8 cellular contexts compared by ENCODE assay signal in the genomic region with DNA sequence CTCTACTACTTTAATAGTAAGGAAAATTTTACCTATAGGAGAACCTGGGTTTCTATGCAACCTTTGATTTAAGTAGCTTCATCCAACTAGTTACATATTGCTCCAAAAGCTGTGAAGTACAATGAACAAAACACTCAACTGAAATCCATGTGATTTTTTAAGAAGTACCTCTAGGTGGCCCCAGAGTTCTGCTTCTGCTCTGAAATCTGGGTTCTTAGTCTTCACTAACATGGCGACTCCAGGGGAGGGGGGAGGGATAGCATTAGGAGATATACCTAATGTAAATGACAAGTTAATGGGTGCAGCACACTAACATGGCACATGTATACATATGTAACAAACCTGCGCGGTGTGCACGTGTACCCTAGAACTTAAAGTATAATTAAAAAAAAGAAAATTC.
DNase-seq lines count a peak whose midpoint lies in the region; ATAC-seq and TF ChIP-seq lines count a peak whose summit lies in the region.

No MANE protein-coding gene starts in this region.

- H3K36me3 Mint-ChIP-seq in chondrocyte (ENCODE audit: low read depth), result no peaks in the 10 kb centered on the region

- intact Hi-C loops in heart right ventricle (cut with DNase I), result loop anchor here in 3 of 10 donors (5.0 to 10.0 kb wide), 2 partner anchors 360 to 363 kb away; no protein-coding TSS in a partner anchor
- intact Hi-C loops in right cardiac atrium (cut with DNase I), result no loop called here

- H3K4me1 ChIP-seq in heart right ventricle (no peaks in the 10 kb centered on the region), right cardiac atrium (ENCODE audit: control insufficient read depth, insufficient read depth, low read length) (no peaks in the 10 kb centered on the region), smooth muscle cell (ENCODE audit: low read depth) (no peaks in the 10 kb centered on the region)

- peaks cover 0 to 7% (median 0%) of the 10 kb centered on the region in 7 donors for H3K27me3 ChIP-seq in heart right ventricle
- no peaks in the 10 kb centered on the region for H3K27me3 ChIP-seq in right cardiac atrium (ENCODE audit: control insufficient read depth, insufficient read depth)
- no peaks in the 10 kb centered on the region for H3K27me3 ChIP-seq in smooth muscle cell (ENCODE audit: low read depth)

- TF ChIP-seq CTCF in heart right ventricle (IDR thresholded peaks at IDR 0.05) (peak in 5 of 9 donors; percentile 13 to 29 (median 27)), chondrocyte (IDR thresholded peaks at IDR 0.05) (peak; percentile 70), smooth muscle cell (IDR thresholded peaks at IDR 0.05; ENCODE audit: borderline replicate concordance, insufficient read depth, poor library complexity, severe bottlenecking) (peak; percentile 40), coronary artery (IDR thresholded peaks at IDR 0.05) (no peak)

- peak in 1 of 2 donors; percentile 3 for DNase-seq in heart right ventricle
- DNase-seq in right cardiac atrium, result no peak
- DNase-seq in NCI-H226, result peak; percentile 20
- DNase-seq in chondrocyte (ENCODE audit: low spot score), result no peak
- DNase-seq in smooth muscle cell (lab: John Stamatoyannopoulos, UW; ENCODE audit: unreplicated experiment), result no peak
- no peak for DNase-seq in coronary artery (ENCODE audit: low spot score)
- no peak for DNase-seq in activated effector memory CD4-positive, alpha-beta T cell treated with anti-CD3 and anti-CD28 coated beads, Interleukin-2, amount 50 U/mL, for 16 hours

- no peaks in the 10 kb centered on the region for H3K9me3 ChIP-seq in heart right ventricle
- no peaks in the 10 kb centered on the region for H3K9me3 ChIP-seq in right cardiac atrium (ENCODE audit: control insufficient read depth, low read length)
- H3K9me3 ChIP-seq in smooth muscle cell (replicated peaks; ENCODE audit: low read depth), result no peaks in the 10 kb centered on the region

- H2AFZ ChIP-seq in smooth muscle cell (ENCODE audit: low read depth), result no peak overlapping the region

- H3K4me3 Mint-ChIP-seq in chondrocyte (ENCODE audit: unreplicated experiment), result no peak overlapping the region

- H3K27me3 Mint-ChIP-seq in chondrocyte (ENCODE audit: low read depth), result peaks cover 6% of the 10 kb centered on the region

- no peak overlapping the region for H3K4me2 ChIP-seq in smooth muscle cell

- no peaks in the 10 kb centered on the region for H3K79me2 ChIP-seq in smooth muscle cell (ENCODE audit: low read depth)

- H3K4me3 ChIP-seq in heart right ventricle (no peak overlapping the region), right cardiac atrium (ENCODE audit: low read length) (no peak overlapping the region), smooth muscle cell (no peak overlapping the region), coronary artery (no peak overlapping the region)

- H3K27ac ChIP-seq in heart right ventricle, result no peak overlapping the region
- no peak overlapping the region for H3K27ac ChIP-seq in right cardiac atrium (ENCODE audit: low read length)
- H3K27ac ChIP-seq in smooth muscle cell (ENCODE audit: low read depth), result no peak overlapping the region
- no peak overlapping the region for H3K27ac ChIP-seq in coronary artery

- H3F3A ChIP-seq in smooth muscle cell (ENCODE audit: low read depth), result no peaks in the 10 kb centered on the region

- H4K20me1 ChIP-seq in smooth muscle cell (ENCODE audit: low read depth), result no peaks in the 10 kb centered on the region

- H3K36me3 ChIP-seq in heart right ventricle, result no peaks in the 10 kb centered on the region
- H3K36me3 ChIP-seq in smooth muscle cell (ENCODE audit: low read depth), result no peaks in the 10 kb centered on the region

- H3K4me1 Mint-ChIP-seq in chondrocyte (ENCODE audit: low read depth), result no peaks in the 10 kb centered on the region

- H3K9ac ChIP-seq in smooth muscle cell (ENCODE audit: low read depth), result no peak overlapping the region

- ATAC-seq in heart right ventricle (no peak), right cardiac atrium (no peak), HG02642 (IDR thresholded peaks at IDR 0.05; ENCODE audit: poor library complexity, unreplicated experiment) (peak; percentile 76)

- no peaks in the 10 kb centered on the region for H3K9me3 Mint-ChIP-seq in chondrocyte (ENCODE audit: low read depth)

- 22 to 39% methylated on average over 4 of the region's 4 CpGs for whole genome bisulfite sequencing in heart right ventricle, 2 donors
- 44% methylated on average over 4 of the region's 4 CpGs for WGBS in right cardiac atrium
- 56% methylated on average over 4 of the region's 4 CpGs for WGBS in smooth muscle cell (ENCODE audit: low lambda C conversion rate)

- no peak overlapping the region for H3K27ac Mint-ChIP-seq in chondrocyte (ENCODE audit: unreplicated experiment)
